8 cellular contexts compared by ENCODE assay signal in genomic region chr4:76748649-76749048, GRCh38.
DNase-seq lines count a peak whose midpoint lies in the region; ATAC-seq, FAIRE-seq and TF ChIP-seq lines count a peak whose summit lies in the region.

No MANE protein-coding gene starts in this region.

- H3K4me1 ChIP-seq in transverse colon: peaks cover 0 to 24% (median 3%) of the 10 kb centered on the region in 4 donors

- FAIRE-seq in D721Med (lab: Jason Lieb, UNC) (no peak), RCC 7860 (lab: Jason Lieb, UNC) (no peak)

- no peaks in the 10 kb centered on the region for H3K9me3 ChIP-seq in transverse colon

- no peaks in the 10 kb centered on the region for H3K27me3 ChIP-seq in transverse colon

- in situ Hi-C loops in transverse colon (cut with MboI; ENCODE audit: low pct_ligation_motif_present in 1 of 4, low pct_unique_long_range_greater_than_20kb in 1 of 4, low sequenced_read_pairs in 3 of 4): loop anchor here in 1 of 4 donors (10.0 kb wide), 1 partner anchor 234 kb away; no protein-coding TSS in a partner anchor

- TF ChIP-seq POLR2A in transverse colon (IDR thresholded peaks at IDR 0.05): no peak

- no peak for ATAC-seq in GM21576 (IDR thresholded peaks at IDR 0.05; ENCODE audit: unreplicated experiment)

- no peak for DNase-seq in D721Med (ENCODE audit: insufficient read length, low spot score)
- peak; percentile 62 for DNase-seq in H4 (ENCODE audit: low spot score)
- peak; percentile 13 for DNase-seq in RCC 7860 (ENCODE audit: low spot score)
- peak; percentile 59 for DNase-seq in fibroblast of mammary gland (ENCODE audit: low read depth)
- peak; percentile 63 for DNase-seq in transverse colon
- no peak for DNase-seq in DMS79 treated with DMSO at 0.1 percent for 48 hours (lab: John Stamatoyannopoulos, UW)
- DNase-seq in iPS-NIHi11 (ENCODE audit: low spot score): no peak

- H3K36me3 ChIP-seq in transverse colon: peaks cover 0 to 24% (median 1%) of the 10 kb centered on the region in 4 donors

- H3K27ac ChIP-seq in transverse colon: peak overlapping the region in 2 of 4 donors; percentile 2 to 28

- no peak for TF ChIP-seq EP300 in transverse colon (IDR thresholded peaks at IDR 0.05; ENCODE audit: low read depth)

- TF ChIP-seq CTCF in D721Med (IDR thresholded peaks at IDR 0.05; ENCODE audit: insufficient read depth, missing control alignments): peak; percentile 78
- peak; percentile 34 for TF ChIP-seq CTCF in fibroblast of mammary gland (conservative IDR thresholded peaks at IDR 0.05; ENCODE audit: control insufficient read depth, insufficient read depth, low read depth, low read length)
- peak in 3 of 5 experiments; percentile 22 to 30 (median 28) for TF ChIP-seq CTCF in transverse colon (IDR thresholded peaks at IDR 0.05)

- H3K4me3 ChIP-seq in fibroblast of mammary gland (ENCODE audit: control insufficient read depth, low read depth, low read length) (no peak overlapping the region), transverse colon (no peak overlapping the region)

- 20 to 21% methylated on average over 4 to 6 of the region's 6 CpGs for WGBS in transverse colon (ENCODE audit: low coverage in 1 of 2), 2 donors

- intact Hi-C loops in transverse colon (cut with DNase I; ENCODE audit: low total_unique reads): loop anchor here (5.0 kb wide), 1 partner anchor 236 kb away; no protein-coding TSS in a partner anchor

Comparison
In these comparisons a context has a peak if more than half of its experiments do, and no peak if none do; other contexts are left out.
1. DNase-seq: peak in H4 (single experiment), RCC 7860 (single experiment), fibroblast of mammary gland (single experiment) and transverse colon (single experiment); none in D721Med (single experiment), DMS79 treated with DMSO at 0.1 percent for 48 hours (single experiment) and iPS-NIHi11 (single experiment).
2. CTCF ChIP-seq: peak in every context shown above with its lines; median percentile 78 in D721Med; 34 in fibroblast of mammary gland; 28 in transverse colon.